ENCODE assay signal across 30 cellular contexts in the genomic region with DNA sequence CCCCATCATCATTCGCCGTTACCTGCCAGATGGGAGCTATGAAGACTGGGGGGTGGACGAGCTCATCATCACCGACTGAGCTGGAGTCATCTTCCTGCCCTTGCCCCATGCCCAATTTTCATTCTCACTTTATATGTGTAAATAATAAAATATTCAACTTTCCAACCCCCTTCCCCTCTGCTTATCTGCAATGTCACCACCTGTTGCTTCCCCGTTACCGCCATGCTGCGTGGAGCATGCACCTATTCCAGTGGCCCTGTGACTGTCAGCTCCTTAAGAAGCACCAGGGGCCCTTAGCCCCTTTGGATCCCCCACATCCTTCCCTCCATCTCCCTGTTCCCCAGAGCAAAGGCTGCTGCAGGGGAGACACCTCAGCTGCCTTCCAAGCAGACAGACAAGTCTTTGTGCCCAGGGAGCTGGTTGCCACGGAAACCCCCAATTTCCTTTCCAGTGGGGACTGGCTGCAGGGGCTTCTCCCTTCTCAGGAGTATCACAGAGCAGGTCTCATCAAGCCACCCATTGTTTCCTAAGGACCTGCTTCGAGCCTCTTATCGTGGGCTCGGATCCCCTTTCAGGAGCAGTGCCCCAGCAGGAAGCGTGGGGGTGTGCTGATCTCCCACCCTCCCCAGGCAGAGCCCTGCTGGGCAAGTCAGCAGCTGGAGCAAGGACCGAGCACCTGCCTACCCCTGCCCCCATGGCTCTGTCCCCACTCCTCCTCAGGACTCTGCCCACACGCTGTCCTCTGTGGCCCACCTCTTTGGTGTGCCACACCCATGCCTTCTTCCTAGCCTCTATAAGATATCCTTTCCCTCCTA. TPM values are rescaled to one million over a fixed set of nuclear protein-coding genes. Genes with fewer than 3 reads are reported as not detected.
DNase-seq lines count a peak whose midpoint lies in the region; ATAC-seq and TF ChIP-seq lines count a peak whose summit lies in the region.
"Had no signal": no experiment of that assay in that cellular context is flagged by ENCODE, and none has a peak within 500 bp of the region (broad histone marks: within the 10 kb centered on the region; RNA-seq: fewer than 3 reads in every experiment).

No MANE protein-coding gene starts in this region.

- no peaks in the 10 kb centered on the region for H3K27me3 ChIP-seq in ectodermal cell (ENCODE audit: control insufficient read depth, insufficient read depth, low read length, poor library complexity, severe bottlenecking)
- no peaks in the 10 kb centered on the region for H3K27me3 ChIP-seq in osteoblast (ENCODE audit: insufficient read depth, low read length)
- H3K27me3 ChIP-seq in foreskin keratinocyte, result no peaks in the 10 kb centered on the region
- H3K27me3 ChIP-seq: heart left ventricle, tibial artery had no signal

- no peak for ATAC-seq in stimulated activated naive CD8-positive, alpha-beta T cell treated with anti-CD3 and anti-CD28 coated beads, Interleukin-15, amount 100 ng/mL, for 72 hours
- ATAC-seq in stimulated activated naive CD8-positive, alpha-beta T cell treated with anti-CD3 and anti-CD28 coated beads, Interleukin-15, Interleukin-2, amounts not matched to agents 100 U/mL and 50 U/mL, for 24 hours, result no peak
- ATAC-seq in foreskin keratinocyte, result no peak
- ATAC-seq: GM23338, heart left ventricle, mucosa of descending colon had no signal

- peaks cover 15% of the 10 kb centered on the region for H3K4me1 Mint-ChIP-seq in stimulated activated naive CD8-positive, alpha-beta T cell treated with anti-CD3 and anti-CD28 coated beads, Interleukin-15, amount 100 ng/mL, for 72 hours
- H3K4me1 Mint-ChIP-seq: central memory CD8-positive, alpha-beta T cell had no signal

- TF ChIP-seq CTCF in osteoblast (IDR thresholded peaks at IDR 0.05; ENCODE audit: extremely low read depth, low read depth, low read length) (no peak), foreskin keratinocyte (conservative IDR thresholded peaks at IDR 0.05) (no peak)

- peaks cover 3% of the 10 kb centered on the region for H3K79me2 ChIP-seq in osteoblast (ENCODE audit: insufficient read depth, low read length)

- peak overlapping the region; percentile 27 to 28 for H3K27ac Mint-ChIP-seq in stimulated activated naive CD8-positive, alpha-beta T cell treated with anti-CD3 and anti-CD28 coated beads, Interleukin-15, amount 100 ng/mL, for 72 hours
- H3K27ac Mint-ChIP-seq: activated CD4-positive, alpha-beta memory T cell treated with anti-CD3 and anti-CD28 coated beads, Interleukin-2, amount 10 ng/mL, durations not matched to agents 7 days and 5 days; activated naive CD8-positive, alpha-beta T cell treated with anti-CD3 and anti-CD28 coated beads for 36 hours; GM23338; nephron had no signal

- H3K36me3 ChIP-seq in ectodermal cell (ENCODE audit: control insufficient read depth, insufficient read depth, low read length) (peaks cover 7% of the 10 kb centered on the region), osteoblast (ENCODE audit: insufficient read depth, low read length) (peaks cover 13% of the 10 kb centered on the region)

- no peak overlapping the region for H3K4me2 ChIP-seq in osteoblast (ENCODE audit: insufficient read depth, low read length)
- H3K4me2 ChIP-seq: GM23338 had no signal

- no peak overlapping the region for H3K4me3 ChIP-seq in ectodermal cell (ENCODE audit: insufficient read depth, low read depth, low read length)
- H3K4me3 ChIP-seq in osteoblast (ENCODE audit: insufficient read depth, low read length), result no peak overlapping the region
- H3K4me3 ChIP-seq: GM23338, heart left ventricle, lung, mucosa of descending colon, SK-N-MC, tibial artery had no signal

- H4K20me1 ChIP-seq in osteoblast (ENCODE audit: insufficient read depth, low read length), result peaks cover 22% of the 10 kb centered on the region

- H3K27ac ChIP-seq in ectodermal cell (ENCODE audit: insufficient read depth, low read depth, low read length, poor library complexity, severe bottlenecking), result peak overlapping the region; percentile 79
- H3K27ac ChIP-seq in osteoblast (ENCODE audit: low read depth, low read length), result no peak overlapping the region
- no peak overlapping the region for H3K27ac ChIP-seq in foreskin keratinocyte
- H3K27ac ChIP-seq: heart left ventricle, SK-N-MC, tibial artery had no signal

- H3K27me3 Mint-ChIP-seq in stimulated activated naive CD8-positive, alpha-beta T cell treated with anti-CD3 and anti-CD28 coated beads, Interleukin-15, amount 100 ng/mL, for 72 hours, result no peaks in the 10 kb centered on the region
- H3K27me3 Mint-ChIP-seq: activated CD4-positive, alpha-beta memory T cell treated with anti-CD3 and anti-CD28 coated beads, Interleukin-2, amount 10 ng/mL, durations not matched to agents 7 days and 5 days; activated naive CD8-positive, alpha-beta T cell treated with anti-CD3 and anti-CD28 coated beads for 36 hours; central memory CD8-positive, alpha-beta T cell had no signal

- H3K9me3 Mint-ChIP-seq in stimulated activated naive CD8-positive, alpha-beta T cell treated with anti-CD3 and anti-CD28 coated beads, Interleukin-15, amount 100 ng/mL, for 72 hours, result no peaks in the 10 kb centered on the region
- H3K9me3 Mint-ChIP-seq: activated CD4-positive, alpha-beta memory T cell treated with anti-CD3 and anti-CD28 coated beads, Interleukin-2, amount 10 ng/mL, durations not matched to agents 7 days and 5 days; activated naive CD8-positive, alpha-beta T cell treated with anti-CD3 and anti-CD28 coated beads for 36 hours; central memory CD8-positive, alpha-beta T cell; GM23338; nephron had no signal

- DNase-seq in stimulated activated naive CD8-positive, alpha-beta T cell treated with anti-CD3 and anti-CD28 coated beads, Interleukin-15, amount 100 ng/mL, for 72 hours, result no peak
- no peak for DNase-seq in stimulated activated naive CD8-positive, alpha-beta T cell treated with anti-CD3 and anti-CD28 coated beads, Interleukin-15, Interleukin-2, amounts not matched to agents 100 U/mL and 50 U/mL, for 24 hours
- DNase-seq in osteoblast (ENCODE audit: insufficient read length, low spot score, missing footprints) (peak; percentile 23), foreskin keratinocyte (no peak), HT-29 (ENCODE audit: low spot score) (no peak)
- no peak for DNase-seq in effector CD8-positive, alpha-beta T cell (lab: John Stamatoyannopoulos, UW)
- DNase-seq: activated CD4-positive, alpha-beta memory T cell treated with anti-CD3 and anti-CD28 coated beads, Interleukin-2, amount 10 ng/mL, durations not matched to agents 7 days and 5 days; activated CD8-positive, alpha-beta memory T cell treated with anti-CD3 and anti-CD28 coated beads, Interleukin-2, amount 50 U/mL, for 48 hours; activated naive CD8-positive, alpha-beta T cell treated with anti-CD3 and anti-CD28 coated beads for 36 hours; heart left ventricle; mucosa of descending colon; NCI-H187; NCI-H226; NCI-H774; stimulated activated CD4-positive, alpha-beta T cell treated with anti-CD3 and anti-CD28 coated beads, Interleukin-15, amount 100 ng/mL, for 24 hours; stimulated activated naive CD4-positive, alpha-beta T cell treated with Interleukin-2 at 50 U/mL for 16 hours; tibial artery had no signal

- H3K4me3 Mint-ChIP-seq in stimulated activated naive CD8-positive, alpha-beta T cell treated with anti-CD3 and anti-CD28 coated beads, Interleukin-15, amount 100 ng/mL, for 72 hours, result no peak overlapping the region
- H3K4me3 Mint-ChIP-seq: activated CD4-positive, alpha-beta memory T cell treated with anti-CD3 and anti-CD28 coated beads, Interleukin-2, amount 10 ng/mL, durations not matched to agents 7 days and 5 days; activated naive CD8-positive, alpha-beta T cell treated with anti-CD3 and anti-CD28 coated beads for 36 hours; central memory CD8-positive, alpha-beta T cell; GM23338; nephron had no signal

- no peak overlapping the region for H2AFZ ChIP-seq in osteoblast (ENCODE audit: low read length)
- H2AFZ ChIP-seq: GM23338 had no signal

- no peaks in the 10 kb centered on the region for H3K9me3 ChIP-seq in ectodermal cell (ENCODE audit: control insufficient read depth, low read length)
- H3K9me3 ChIP-seq in osteoblast (ENCODE audit: low read depth, low read length), result no peaks in the 10 kb centered on the region
- H3K9me3 ChIP-seq: heart left ventricle, mucosa of descending colon, tibial artery had no signal

- 66 to 71% methylated on average over 14 of the region's 14 CpGs for WGBS in ectodermal cell, 2 experiments

- peaks cover 30% of the 10 kb centered on the region for H3K4me1 ChIP-seq in ectodermal cell (ENCODE audit: control insufficient read depth, insufficient read depth, low read length)
- peaks cover 11% of the 10 kb centered on the region for H3K4me1 ChIP-seq in osteoblast (ENCODE audit: insufficient read depth, low read length)
- H3K4me1 ChIP-seq in foreskin keratinocyte, result no peaks in the 10 kb centered on the region

RNA-seq across cellular contexts. Expression of gene POLR2F, which starts 14.3 kb away (rescaled TPM):
- 108 TPM for polyA plus RNA-seq in ectodermal cell (2013, experiment 1 of 4)
- polyA plus RNA-seq in ectodermal cell (2013, experiment 2 of 4), result 92.1 TPM
- 109 TPM for polyA plus RNA-seq in ectodermal cell (2013, experiment 3 of 4)
- 127 TPM for polyA plus RNA-seq in ectodermal cell (2013, experiment 4 of 4)
- total RNA-seq in osteoblast (14.8 and 18.6 TPM in 2 replicates), foreskin keratinocyte (80.0 and 101 TPM in 2 replicates)
- polyA plus RNA-seq in foreskin keratinocyte, result 191 and 200 TPM in 2 replicates
- 122 and 144 TPM in 2 replicates for total RNA-seq in HT-29 (2014; rRNA removed; shearing (Covaris generic))

RNA-seq across cellular contexts. Expression of gene C22orf23, which starts 14.4 kb away (rescaled TPM):
- polyA plus RNA-seq in ectodermal cell (2013, experiment 1 of 4), result 0.52 TPM
- polyA plus RNA-seq in ectodermal cell (2013, experiment 2 of 4), result 1.1 TPM
- polyA plus RNA-seq in ectodermal cell (2013, experiment 3 of 4), result 0.85 TPM
- 0.69 TPM for polyA plus RNA-seq in ectodermal cell (2013, experiment 4 of 4)
- total RNA-seq in osteoblast, result 0.29 and 0.72 TPM in 2 replicates
- 0.10 and 0.21 TPM in 2 replicates for total RNA-seq in foreskin keratinocyte
- 0.10 and 0.13 TPM in 2 replicates for polyA plus RNA-seq in foreskin keratinocyte
- total RNA-seq in HT-29 (2014; rRNA removed; shearing (Covaris generic)), result not detected in 2 replicates
- total RNA-seq: activated CD4-positive, alpha-beta memory T cell treated with anti-CD3 and anti-CD28 coated beads, Interleukin-2, amount 10 ng/mL, durations not matched to agents 7 days and 5 days; astrocyte; epithelial cell of proximal tubule; fibroblast of villous mesenchyme; kidney epithelial cell; mucosa of descending colon; T-helper 1 cell treated with Interleukin-12 subunit alpha and Interleukin-12 subunit beta and Interleukin-4 antibody, amounts not matched to agents 30 ng/mL and 1 ng/mL, for 36 hours had no signal
- polyA plus RNA-seq: GM23338 had no signal

RNA-seq across cellular contexts. Expression of gene SOX10, which starts 16.5 kb away (rescaled TPM):
- polyA plus RNA-seq in ectodermal cell (2013, experiment 1 of 4), result 18.7 TPM
- polyA plus RNA-seq in ectodermal cell (2013, experiment 2 of 4), result 23.0 TPM
- 24.9 TPM for polyA plus RNA-seq in ectodermal cell (2013, experiment 3 of 4)
- 31.6 TPM for polyA plus RNA-seq in ectodermal cell (2013, experiment 4 of 4)
- not detected in 2 replicates for total RNA-seq in osteoblast
- total RNA-seq in foreskin keratinocyte, result 0.14 TPM in 1 of 2 replicates, not detected in the other
- 0.03 TPM in 1 of 2 replicates, not detected in the other for polyA plus RNA-seq in foreskin keratinocyte
- total RNA-seq in HT-29 (2014; rRNA removed; shearing (Covaris generic)), result not detected in 2 replicates
- total RNA-seq: activated CD4-positive, alpha-beta memory T cell treated with anti-CD3 and anti-CD28 coated beads, Interleukin-2, amount 10 ng/mL, durations not matched to agents 7 days and 5 days; activated naive CD8-positive, alpha-beta T cell treated with anti-CD3 and anti-CD28 coated beads for 36 hours; dermis microvascular lymphatic vessel endothelial cell; epithelial cell of proximal tubule; fibroblast of villous mesenchyme; kidney epithelial cell; T-helper 1 cell treated with Interleukin-12 subunit alpha and Interleukin-12 subunit beta and Interleukin-4 antibody, amounts not matched to agents 30 ng/mL and 1 ng/mL, for 36 hours had no signal
- polyA plus RNA-seq: BJ had no signal
